ENCODE assay signal across 6 cellular contexts in the genomic region with DNA sequence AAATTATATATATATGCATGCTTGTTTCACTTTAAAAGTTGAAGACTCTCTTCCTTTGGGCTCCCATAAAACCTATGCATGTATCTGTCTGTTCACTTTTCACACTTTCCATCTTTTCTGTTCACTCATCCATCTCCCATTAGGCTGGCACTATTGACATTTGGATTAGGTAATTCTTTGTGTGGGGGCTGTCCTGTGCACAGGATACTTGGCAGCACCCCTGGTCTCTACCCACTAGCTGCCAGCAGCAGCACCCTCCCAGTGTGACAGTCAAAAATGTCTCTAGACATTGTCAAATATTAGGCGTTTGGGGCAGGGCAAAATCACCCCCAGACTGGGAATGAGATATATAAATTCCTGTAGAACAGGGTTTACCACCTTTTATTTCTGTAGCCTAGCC.
"Had no signal": no experiment of that assay in that cellular context is flagged by ENCODE, and none has a peak within 500 bp of the region (broad histone marks: within the 10 kb centered on the region; RNA-seq: fewer than 3 reads in every experiment).

No MANE protein-coding gene starts in this region.

- DNase-seq: GM23248, GOT3, H7, HFFc6, IMR-90, KG1 had no signal

- H3K27ac Mint-ChIP-seq: HFFc6 had no signal

- H3K4me3 Mint-ChIP-seq: HFFc6 had no signal

- H3K9me3 Mint-ChIP-seq: HFFc6 had no signal
